8 cellular contexts compared by ENCODE assay signal in the genomic region with DNA sequence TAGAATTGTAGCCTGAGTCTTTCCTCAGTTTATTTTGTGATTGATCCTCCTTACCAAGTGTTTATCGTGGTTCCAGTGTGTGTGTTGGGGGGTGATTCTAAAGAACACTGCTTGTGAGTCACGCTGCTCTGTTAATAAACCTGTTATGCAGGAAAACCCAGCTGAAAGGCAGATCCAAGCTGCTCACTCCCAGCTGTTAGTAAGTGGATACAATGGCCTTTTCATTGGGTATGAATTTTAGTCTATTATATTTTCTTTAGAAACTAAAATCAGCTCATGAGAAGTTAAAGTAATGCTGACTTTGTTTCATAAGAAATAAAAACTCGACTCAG. TPM values are rescaled to one million over a fixed set of nuclear protein-coding genes. Genes with fewer than 3 reads are reported as not detected.
DNase-seq lines count a peak whose midpoint lies in the region; TF ChIP-seq lines count a peak whose summit lies in the region.

No MANE protein-coding gene starts in this region.

- CTCF ChIA-PET in HEK293T (lab: Yijun Ruan, JAX), result interaction anchor here (1.0 kb wide), 2 partner anchors 13 to 430 kb away, joined by 3 to 4 read pairs; no protein-coding TSS in a partner anchor

- H3K4me1 ChIP-seq in Peyer's patch, result peaks cover 0 to 23% (median 4%) of the 10 kb centered on the region in 4 donors
- H3K4me1 ChIP-seq in sigmoid colon, result peaks cover 0 to 68% (median 52%) of the 10 kb centered on the region in 4 donors

- H3K9me3 ChIP-seq in Peyer's patch, result no peaks in the 10 kb centered on the region
- H3K9me3 ChIP-seq in sigmoid colon, result no peaks in the 10 kb centered on the region

- intact Hi-C loops in sigmoid colon (cut with DNase I), result no loop called here

- POLR2A ChIA-PET in HEK293T (lab: Yijun Ruan, JAX), result interaction anchor here (2.7 kb wide), 1 partner anchor 12 kb away, joined by 13 read pairs; the partner anchor contains the start of gene DSTN

- TF ChIP-seq CTCF in Peyer's patch (IDR thresholded peaks at IDR 0.05), result no peak
- no peak for TF ChIP-seq CTCF in sigmoid colon (IDR thresholded peaks at IDR 0.05)

- 10 to 56% methylated on average over 3 of the region's 3 CpGs for WGBS in sigmoid colon, 2 donors

- no peaks in the 10 kb centered on the region for H3K36me3 ChIP-seq in Peyer's patch
- H3K36me3 ChIP-seq in sigmoid colon, result no peaks in the 10 kb centered on the region

- DNase-seq in ELF-1 (ENCODE audit: low read depth, low spot score), result peak; percentile 49
- no peak for DNase-seq in Peyer's patch
- peak; percentile 48 for DNase-seq in fibroblast of gingiva (ENCODE audit: low read depth)
- no peak for DNase-seq in sigmoid colon
- no peak for DNase-seq in globus pallidus (ENCODE audit: low spot score)
- DNase-seq in OCI-M1 (lab: John Stamatoyannopoulos, UW), result no peak
- no peak for DNase-seq in HEK293T (ENCODE audit: extremely low spot score)
- no peak for DNase-seq in G401 (ENCODE audit: low spot score)

- TF ChIP-seq POLR2A in Peyer's patch (IDR thresholded peaks at IDR 0.05) (no peak), sigmoid colon (IDR thresholded peaks at IDR 0.05) (no peak)

- peak overlapping the region; percentile 52 to 91 (median 64) for H3K27ac ChIP-seq in Peyer's patch
- peak overlapping the region; percentile 99 to 100 (median 100) for H3K27ac ChIP-seq in sigmoid colon

- H3K4me3 ChIP-seq in Peyer's patch (no peak overlapping the region), sigmoid colon (no peak overlapping the region)

- no peaks in the 10 kb centered on the region for H3K27me3 ChIP-seq in Peyer's patch
- no peaks in the 10 kb centered on the region for H3K27me3 ChIP-seq in sigmoid colon

- TF ChIP-seq EP300 in sigmoid colon (IDR thresholded peaks at IDR 0.05), result no peak

- in situ Hi-C loops in G401 (cut with HindIII; ENCODE audit: low sequenced_read_pairs), result no loop called here

TF ChIP-seq in HEK293T, 16 proteins besides CTCF, POLR2A, EP300 and RAD21:
- TF ChIP-seq L3MBTL2 (conservative IDR thresholded peaks at IDR 0.05) (no peak), SUZ12 (IDR thresholded peaks at IDR 0.05) (no peak), FOXM1 (IDR thresholded peaks at IDR 0.05; ENCODE audit: borderline replicate concordance) (no peak), HDGF (IDR thresholded peaks at IDR 0.05; ENCODE audit: borderline replicate concordance) (no peak), SP1 (IDR thresholded peaks at IDR 0.05) (no peak), ELF4 (IDR thresholded peaks at IDR 0.05) (no peak), LEF1 (IDR thresholded peaks at IDR 0.05; ENCODE audit: borderline replicate concordance) (no peak), FOXK2 (IDR thresholded peaks at IDR 0.05) (no peak), BHLHE40 (IDR thresholded peaks at IDR 0.05; ENCODE audit: borderline replicate concordance) (no peak), CTBP1 (IDR thresholded peaks at IDR 0.05; ENCODE audit: borderline replicate concordance) (no peak), NFRKB (IDR thresholded peaks at IDR 0.05) (no peak), TARDBP (IDR thresholded peaks at IDR 0.05) (no peak), ZNF384 (IDR thresholded peaks at IDR 0.05) (no peak), FOXA1 (IDR thresholded peaks at IDR 0.05) (no peak), ARNT (IDR thresholded peaks at IDR 0.05) (no peak)
- TF ChIP-seq, protein P1, sequence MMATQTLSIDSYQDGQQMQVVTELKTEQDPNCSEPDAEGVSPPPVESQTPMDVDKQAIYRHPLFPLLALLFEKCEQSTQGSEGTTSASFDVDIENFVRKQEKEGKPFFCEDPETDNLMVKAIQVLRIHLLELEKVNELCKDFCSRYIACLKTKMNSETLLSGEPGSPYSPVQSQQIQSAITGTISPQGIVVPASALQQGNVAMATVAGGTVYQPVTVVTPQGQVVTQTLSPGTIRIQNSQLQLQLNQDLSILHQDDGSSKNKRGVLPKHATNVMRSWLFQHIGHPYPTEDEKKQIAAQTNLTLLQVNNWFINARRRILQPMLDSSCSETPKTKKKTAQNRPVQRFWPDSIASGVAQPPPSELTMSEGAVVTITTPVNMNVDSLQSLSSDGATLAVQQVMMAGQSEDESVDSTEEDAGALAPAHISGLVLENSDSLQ (IDR thresholded peaks at IDR 0.05), result no peak
TF ChIP-seq in HEK293T: peak in this region for 0.

RNA-seq across cellular contexts. Expression of gene DSTN, which starts 12.2 kb away (rescaled TPM):
- total RNA-seq in Peyer's patch (100 to 1,000 TPM; 111 to 151 (median 117) TPM), sigmoid colon (1,000 to 10,000 TPM; 1,872 to 2,237 (median 1,948) TPM)
- polyA plus RNA-seq in sigmoid colon, result 100 to 1,000 TPM; 429 to 672 (median 586) TPM
- 305 and 378 TPM in 2 replicates for total RNA-seq in G401 (2014; rRNA removed; shearing (Covaris generic))

RNA-seq across cellular contexts. Expression of gene BFSP1, which starts 26.5 kb away (rescaled TPM):
- total RNA-seq in Peyer's patch (1 to 10 TPM in 1 of 4 donors, under 1 TPM in 1, not detected in 2; 0.57 to 2.5 TPM), sigmoid colon (1 to 10 TPM; 1.1 to 3.6 (median 1.5) TPM)
- polyA plus RNA-seq in sigmoid colon, result under 1 TPM in 2 of 3 donors, not detected in 1; 0.51 to 0.60 TPM
- 0.98 and 2.3 TPM in 2 replicates for total RNA-seq in G401 (2014; rRNA removed; shearing (Covaris generic))

Comparison
In these comparisons a context has a peak if more than half of its experiments do, and no peak if none do; other contexts are left out.
1. DNase-seq: peak in ELF-1 (single experiment) and fibroblast of gingiva (single experiment); none in Peyer's patch (0 of 3), sigmoid colon (single experiment), globus pallidus (single experiment), OCI-M1 (single experiment), HEK293T (single experiment) and G401 (single experiment).